ENCODE assay signal across 8 cellular contexts in the genomic region with DNA sequence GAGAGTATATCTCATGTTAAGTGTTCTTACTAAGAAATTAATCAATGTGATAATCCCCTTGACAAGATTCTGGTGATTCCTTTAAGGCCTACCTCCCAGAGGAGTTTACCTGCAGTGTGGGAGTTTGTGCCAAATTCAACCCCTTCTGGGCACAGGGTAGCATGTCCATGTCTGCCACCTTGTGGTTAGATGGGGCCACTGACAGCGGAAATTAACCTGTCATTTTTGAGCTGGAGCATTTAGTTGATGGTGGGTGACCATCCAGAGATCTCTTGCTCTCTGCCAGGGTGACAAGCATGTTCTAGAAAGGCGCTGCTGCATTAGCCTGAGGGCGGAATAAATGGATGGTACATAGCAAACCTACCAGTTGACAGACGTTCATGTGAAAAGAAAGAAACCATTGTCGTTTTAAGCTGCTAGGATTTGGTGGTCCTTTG.
A peak's percentile ranks its signal among the peaks of the same experiment; 100 is the strongest.
DNase-seq lines count a peak whose midpoint lies in the region; ATAC-seq and TF ChIP-seq lines count a peak whose summit lies in the region.

No MANE protein-coding gene starts in this region.

- ATAC-seq in HCT116 = peak; percentile 97
- peak; percentile 62 to 78 (median 70) for ATAC-seq in T-cell (replicated peaks in 1 of 4)

- TF ChIP-seq CTCF in HCT116 (IDR thresholded peaks at IDR 0.05 in 2 of 3, conservative IDR thresholded peaks at IDR 0.05 in 1 of 3; ENCODE audit: borderline replicate concordance in 1 of 3, insufficient read depth in 1 of 3, low read depth in 2 of 3, low read length in 2 of 3) = peak; percentile 52 to 87 (median 79); a peak in 5 of 6 replicates
- TF ChIP-seq CTCF in Loucy (conservative IDR thresholded peaks at IDR 0.05; ENCODE audit: low read length) = peak; percentile 88

- H3K27me3 ChIP-seq in HCT116 (ENCODE audit: insufficient read depth, low read length) (no peaks in the 10 kb centered on the region; the same call in 1 of the 2 replicates), Loucy (ENCODE audit: insufficient read depth, low read length, poor library complexity, severe bottlenecking) (no peaks in the 10 kb centered on the region)

- intact Hi-C loops in HCT116 (cut with micrococcal nuclease) = loop anchor here (1.0 to 5.0 kb wide), 3 partner anchors 201 to 830 kb away; no protein-coding TSS in a partner anchor

- no peak overlapping the region for H3K27ac ChIP-seq in HCT116 (ENCODE audit: low read depth, low read length)

- CTCF ChIA-PET in HCT116 (lab: Charles Lee) = interaction anchor here (0.6 to 6.2 kb wide), 25 partner anchors 9 to 832 kb away, joined by 3 to 98 read pairs (median 5); partner anchors contain the start of genes FBXO4 and RIMOC1
- CTCF ChIA-PET in T-cell (lab: Charles Lee) = interaction anchor here (0.6 to 6.3 kb wide), 25 partner anchors 9 to 1435 kb away, joined by 3 to 200 read pairs (median 4); partner anchors contain the start of genes FBXO4 (in 1 of the 2) and RIMOC1 (in 1 of the 2)

- H3K4me3 ChIP-seq in HCT116 (replicated peaks in 1 of 2; ENCODE audit: low read depth in 1 of 2, low read length in 2 of 2) (no peak overlapping the region), Loucy (ENCODE audit: low read length, poor library complexity, severe bottlenecking) (no peak overlapping the region)

- peaks cover 6 to 16% of the 10 kb centered on the region in 2 donors for H3K27me3 Mint-ChIP-seq in T-cell

- H3K4me3 Mint-ChIP-seq in T-cell = no peak overlapping the region

- H3K9me2 ChIP-seq in HCT116 (ENCODE audit: insufficient read depth) = no peaks in the 10 kb centered on the region
- H3K9me2 ChIP-seq in Loucy (replicated peaks; ENCODE audit: low read depth, low read length) = no peaks in the 10 kb centered on the region

- no peaks in the 10 kb centered on the region for H3K9me3 Mint-ChIP-seq in T-cell

- H3K9me3 ChIP-seq in HCT116 (ENCODE audit: control insufficient read depth in 1 of 2, insufficient read depth in 1 of 2, low read depth in 1 of 2, low read length in 2 of 2) (no peaks in the 10 kb centered on the region), Loucy (ENCODE audit: insufficient read depth, low read depth, low read length) (no peaks in the 10 kb centered on the region)

- no peak overlapping the region for H3K9ac ChIP-seq in HCT116 (ENCODE audit: low read length)
- no peak overlapping the region for H3K9ac ChIP-seq in Loucy (ENCODE audit: low read depth, low read length, poor library complexity, severe bottlenecking)

- H4K20me1 ChIP-seq in HCT116 (ENCODE audit: insufficient read depth) (no peaks in the 10 kb centered on the region), Loucy (ENCODE audit: insufficient read depth, low read length, poor library complexity, severe bottlenecking) (no peaks in the 10 kb centered on the region)

- no peaks in the 10 kb centered on the region for H3K36me3 Mint-ChIP-seq in T-cell

- H3K36me3 ChIP-seq in HCT116 (ENCODE audit: control insufficient read depth in 1 of 2, insufficient read depth in 2 of 2, low read length in 2 of 2) = no peaks in the 10 kb centered on the region
- no peaks in the 10 kb centered on the region for H3K36me3 ChIP-seq in Loucy (ENCODE audit: insufficient read depth, low read length)

- RAD21 ChIA-PET in HCT116 (lab: Charles Lee; ENCODE audit: low non-redundant PET in 1 of 2, low total read pairs in 2 of 2, uncharacterized antibody in 2 of 2, unreplicated experiment in 2 of 2) = interaction anchor here (1.0 to 1.5 kb wide), 3 partner anchors 200 to 202 kb away, joined by 5 to 14 read pairs (median 9); no protein-coding TSS in a partner anchor

- TF ChIP-seq POLR2A in HCT116 (IDR thresholded peaks at IDR 0.05; ENCODE audit: borderline replicate concordance, extremely low read depth, insufficient read depth, insufficient read length) = no peak

- peak; percentile 76 for TF ChIP-seq RAD21 in HCT116 (IDR thresholded peaks at IDR 0.05; ENCODE audit: low read depth)

- 0 out of 2 replicates have a peak overlapping the region, but pooled peaks have one; percentile 8 for H3K4me2 ChIP-seq in HCT116 (ENCODE audit: low read length)
- no peak overlapping the region for H3K4me2 ChIP-seq in Loucy (ENCODE audit: low read depth, low read length, poor library complexity, severe bottlenecking)

- BruUV-seq in HCT116 (replicated peaks; lab: Mats Ljungman, UMichigan) = no TSS peak

- H3K4me1 Mint-ChIP-seq in T-cell = peaks cover 0 to 2% (median 0%) of the 10 kb centered on the region in 3 donors

- H2AFZ ChIP-seq in HCT116 (ENCODE audit: low read depth, low read length, poor library complexity, severe bottlenecking) (peak overlapping the region; percentile 40), Loucy (ENCODE audit: low read length) (peak overlapping the region; percentile 11; the same call in 1 of the 2 replicates)

- no peaks in the 10 kb centered on the region for H3K79me2 ChIP-seq in HCT116 (ENCODE audit: insufficient read depth, low read length)
- no peaks in the 10 kb centered on the region for H3K79me2 ChIP-seq in Loucy (ENCODE audit: insufficient read depth, low read length)

- no peaks in the 10 kb centered on the region for H3K4me1 ChIP-seq in HCT116 (ENCODE audit: control insufficient read depth in 1 of 2, insufficient read depth in 2 of 2, low read length in 2 of 2)
- no peaks in the 10 kb centered on the region for H3K4me1 ChIP-seq in Loucy (ENCODE audit: insufficient read depth, low read length, poor library complexity, severe bottlenecking)

- POLR2A ChIA-PET in HCT116 (lab: Charles Lee) (interaction anchor here (1.3 kb wide), 1 partner anchor 201 kb away, joined by 5 read pairs; no protein-coding TSS in a partner anchor), T-cell (lab: Charles Lee) (interaction anchor here in 1 of 2 donors (0.5 to 0.9 kb wide), 3 partner anchors 30 to 201 kb away, joined by 3 read pairs; partner anchors contain the start of gene RIMOC1)

- DNase-seq in NCI-H1417 (lab: John Stamatoyannopoulos, UW) (peak; percentile 34 to 75 (median 46)), NCI-H1417 treated with DMSO at 0.1 percent for 48 hours (lab: John Stamatoyannopoulos, UW) (no peak), HCT116 (ENCODE audit: low read depth, low spot score) (peak; percentile 51), T-cell (peak in 33 of 34 experiments; percentile 7 to 62 (median 40)), astrocyte of the hippocampus (ENCODE audit: low read depth, low spot score) (peak; percentile 47), iris pigment epithelial cell (ENCODE audit: low read depth) (peak; percentile 23)
- DNase-seq in stimulated activated CD4-positive, alpha-beta T cell treated with anti-CD3 and anti-CD28 coated beads, TNF-alpha, amount 100 ng/mL, for 24 hours (ENCODE audit: low read depth in 3 of 3) = peak; percentile 19 to 41 (median 22)

- no peaks in the 10 kb centered on the region for H3F3A ChIP-seq in Loucy (ENCODE audit: low read depth)

- no peak overlapping the region for H3K27ac Mint-ChIP-seq in T-cell

TF ChIP-seq in HCT116, 20 proteins besides CTCF, POLR2A, EP300 and RAD21:
- no peak for TF ChIP-seq ZFX (IDR thresholded peaks at IDR 0.05)
- TF ChIP-seq EZH2phosphoT487 (IDR thresholded peaks at IDR 0.05; ENCODE audit: borderline replicate concordance) = no peak
- no peak for TF ChIP-seq YY1 (IDR thresholded peaks at IDR 0.05; ENCODE audit: extremely low read depth, insufficient replicate concordance, low read depth, low read length)
